In genomic region chr1:156126043-156126700, GRCh38 we compare ENCODE assay signal across 8 cellular contexts. TPM values are rescaled to one million over a fixed set of nuclear protein-coding genes. Genes with fewer than 3 reads are reported as not detected.
DNase-seq lines count a peak whose midpoint lies in the region; ATAC-seq and TF ChIP-seq lines count a peak whose summit lies in the region.

No MANE protein-coding gene starts in this region.

- H3K4ac ChIP-seq in mesendoderm (ENCODE audit: low read depth, low read length) = no peak overlapping the region

- H3K27ac ChIP-seq in WERI-Rb-1 (peak overlapping the region; percentile 8), duodenal mucosa (ENCODE audit: low read depth, low read length) (peak overlapping the region; percentile 88), mesendoderm (ENCODE audit: low read depth, low read length) (peak overlapping the region; percentile 86), thymus (ENCODE audit: low read depth) (peak overlapping the region; percentile 80)

- H3K36me3 ChIP-seq in BJ (ENCODE audit: control insufficient read depth, insufficient read depth, low read length) (peaks cover 5% of the 10 kb centered on the region), WERI-Rb-1 (peaks cover 13% of the 10 kb centered on the region), duodenal mucosa (ENCODE audit: control insufficient read depth in 1 of 2, insufficient read depth in 2 of 2, low read length in 2 of 2) (peaks cover 0 to 4% of the 10 kb centered on the region in 2 donors), mesendoderm (ENCODE audit: control insufficient read depth, insufficient read depth, low read length) (no peaks in the 10 kb centered on the region), thymus (ENCODE audit: control insufficient read depth, insufficient read depth) (no peaks in the 10 kb centered on the region)

- no peak overlapping the region for H4K8ac ChIP-seq in mesendoderm (ENCODE audit: low read depth, low read length)

- no CpG with 5 or more reads among the region's 11 CpGs for WGBS in mesendoderm (ENCODE audit: extremely low coverage, insufficient coverage, low lambda C conversion rate)
- 17% methylated on average over 11 of the region's 11 CpGs for WGBS in thymus

- H2BK120ac ChIP-seq in mesendoderm (ENCODE audit: low read depth, low read length) = no peak overlapping the region

- H2BK15ac ChIP-seq in mesendoderm (replicated peaks; ENCODE audit: low read depth) = no peak overlapping the region

- H3K9ac ChIP-seq in duodenal mucosa (ENCODE audit: low read depth in 1 of 2, low read length in 2 of 2) (peak overlapping the region; percentile 57 to 62), mesendoderm (ENCODE audit: low read length) (peak overlapping the region; percentile 52)

- H3K23ac ChIP-seq in mesendoderm (ENCODE audit: low read length) = no peak overlapping the region

- 0 out of 2 replicates have a peak overlapping the region, but pooled peaks have one; percentile 19 for H3K4me3 ChIP-seq in BJ (ENCODE audit: low read depth, low read length)
- H3K4me3 ChIP-seq in WERI-Rb-1 (ENCODE audit: low read depth, low read length) = no peak overlapping the region
- H3K4me3 ChIP-seq in duodenal mucosa (ENCODE audit: low read depth in 1 of 2, low read length in 2 of 2) = peak overlapping the region in 1 of 2 donors; percentile 36
- no peak overlapping the region for H3K4me3 ChIP-seq in mesendoderm (ENCODE audit: low read length)
- H3K4me3 ChIP-seq in thymus (ENCODE audit: low read length) = no peak overlapping the region

- H3K79me2 ChIP-seq in mesendoderm (ENCODE audit: control insufficient read depth, insufficient read depth, low read length) = peaks cover 10% of the 10 kb centered on the region

- peak overlapping the region; percentile 36 for H2BK5ac ChIP-seq in mesendoderm (ENCODE audit: low read length)

- peak; percentile 35 for ATAC-seq in GM19452 (IDR thresholded peaks at IDR 0.05; ENCODE audit: unreplicated experiment)

- CTCF ChIA-PET in BJ (lab: Yijun Ruan, JAX) = interaction anchor here (0.5 to 33.9 kb wide), 5 partner anchors 10 to 819 kb away, joined by 3 to 983 read pairs (median 3); partner anchors contain the start of gene LMNA

- peaks cover 10% of the 10 kb centered on the region for H3K79me1 ChIP-seq in mesendoderm (ENCODE audit: low read length)

- peak; percentile 66 for TF ChIP-seq CTCF in BJ (IDR thresholded peaks at IDR 0.05; ENCODE audit: insufficient read depth, low read depth, low read length)
- TF ChIP-seq CTCF in WERI-Rb-1 (IDR thresholded peaks at IDR 0.05; ENCODE audit: low read depth, low read length) = peak; percentile 69

- H3K18ac ChIP-seq in mesendoderm (ENCODE audit: low read length) = peak overlapping the region; percentile 41

- H3K56ac ChIP-seq in mesendoderm (ENCODE audit: low read length) = peak overlapping the region; percentile 65

- H3K9me3 ChIP-seq in WERI-Rb-1 (ENCODE audit: severe bottlenecking) (no peaks in the 10 kb centered on the region), duodenal mucosa (ENCODE audit: control insufficient read depth in 1 of 2, low read length in 2 of 2) (no peaks in the 10 kb centered on the region), thymus (ENCODE audit: control insufficient read depth) (no peaks in the 10 kb centered on the region)

- no peak overlapping the region for H4K5ac ChIP-seq in mesendoderm (ENCODE audit: low read length)

- DNase-seq in BJ (ENCODE audit: low read depth) = peak; percentile 92
- DNase-seq in MV-4-11 (lab: John Stamatoyannopoulos, UW) = peak; percentile 98
- DNase-seq in WERI-Rb-1 = peak; percentile 61
- peak; percentile 94 for DNase-seq in mesendoderm
- DNase-seq in NCI-H187 (lab: John Stamatoyannopoulos, UW) = no peak

- no peak overlapping the region for H3K4me2 ChIP-seq in mesendoderm (ENCODE audit: low read length)

- H3K27me3 ChIP-seq in BJ (ENCODE audit: control insufficient read depth, insufficient read depth, low read length) (no peaks in the 10 kb centered on the region), WERI-Rb-1 (ENCODE audit: insufficient read depth, low read depth, severe bottlenecking) (no peaks in the 10 kb centered on the region), duodenal mucosa (ENCODE audit: control insufficient read depth in 1 of 2, insufficient read depth in 2 of 2, low read length in 2 of 2) (no peaks in the 10 kb centered on the region), mesendoderm (ENCODE audit: insufficient read depth, low read length, poor library complexity) (no peaks in the 10 kb centered on the region), thymus (ENCODE audit: control insufficient read depth, insufficient read depth) (peaks cover 2% of the 10 kb centered on the region)

- H2AK5ac ChIP-seq in mesendoderm (ENCODE audit: low read length) = no peak overlapping the region

- H3K4me1 ChIP-seq in duodenal mucosa (ENCODE audit: control insufficient read depth in 1 of 2, insufficient read depth in 2 of 2, low read length in 2 of 2) (peaks cover 83 to 90% of the 10 kb centered on the region in 2 donors), mesendoderm (ENCODE audit: control insufficient read depth, low read depth, low read length) (peaks cover 36% of the 10 kb centered on the region), thymus (ENCODE audit: control insufficient read depth, insufficient read depth, low read length) (peaks cover 25% of the 10 kb centered on the region)

- POLR2A ChIA-PET in BJ (lab: Charles Lee) = interaction anchor here (1.1 kb wide), 1 partner anchor 12 kb away, joined by 3 read pairs; no protein-coding TSS in a partner anchor

RNA-seq across cellular contexts. Expression of gene LMNA, which starts 11.7 kb away (rescaled TPM):
- polyA plus RNA-seq in BJ (2011; rRNA removed) = 537 and 840 TPM in 2 replicates
- polyA minus RNA-seq in BJ (2011; rRNA and poly(A)+ RNA removed) = 412 and 437 TPM in 2 replicates
- 59.4 TPM for polyA plus RNA-seq in mesendoderm (2013, experiment 1 of 2)
- polyA plus RNA-seq in mesendoderm (2013, experiment 2 of 2) = 59.0 TPM
- polyA plus RNA-seq in thymus = 68.3 TPM

RNA-seq across cellular contexts. Expression of gene SEMA4A, which starts 27.2 kb away (rescaled TPM):
- polyA plus RNA-seq in BJ (2011; rRNA removed) (0.49 and 0.77 TPM in 2 replicates), thymus (14.8 TPM)
- polyA minus RNA-seq in BJ (2011; rRNA and poly(A)+ RNA removed) = 0.19 and 0.82 TPM in 2 replicates
- 1.3 TPM for polyA plus RNA-seq in mesendoderm (2013, experiment 1 of 2)
- 1.1 TPM for polyA plus RNA-seq in mesendoderm (2013, experiment 2 of 2)

RNA-seq across cellular contexts. Expression of gene MEX3A, which starts 43.9 kb away (rescaled TPM):
- 1.9 TPM in 2 replicates for polyA plus RNA-seq in BJ (2011; rRNA removed)
- polyA minus RNA-seq in BJ (2011; rRNA and poly(A)+ RNA removed) = 1.8 and 2.4 TPM in 2 replicates
- polyA plus RNA-seq in mesendoderm (2013, experiment 1 of 2) = 44.2 TPM
- polyA plus RNA-seq in mesendoderm (2013, experiment 2 of 2) = 43.0 TPM
- polyA plus RNA-seq in thymus = 0.55 TPM

Comparison
In these comparisons a context has a peak if more than half of its experiments do, and no peak if none do; other contexts are left out.
1. DNase-seq: peak in BJ (single experiment), MV-4-11 (single experiment), WERI-Rb-1 (single experiment) and mesendoderm (single experiment); none in NCI-H187 (0 of 2).
2. H3K27ac ChIP-seq: peak in every context shown above with its lines; median percentile 88 in duodenal mucosa; 86 in mesendoderm; 80 in thymus; 8 in WERI-Rb-1.